Comparison of ENCODE assay signal across 30 cellular contexts in the genomic region with DNA sequence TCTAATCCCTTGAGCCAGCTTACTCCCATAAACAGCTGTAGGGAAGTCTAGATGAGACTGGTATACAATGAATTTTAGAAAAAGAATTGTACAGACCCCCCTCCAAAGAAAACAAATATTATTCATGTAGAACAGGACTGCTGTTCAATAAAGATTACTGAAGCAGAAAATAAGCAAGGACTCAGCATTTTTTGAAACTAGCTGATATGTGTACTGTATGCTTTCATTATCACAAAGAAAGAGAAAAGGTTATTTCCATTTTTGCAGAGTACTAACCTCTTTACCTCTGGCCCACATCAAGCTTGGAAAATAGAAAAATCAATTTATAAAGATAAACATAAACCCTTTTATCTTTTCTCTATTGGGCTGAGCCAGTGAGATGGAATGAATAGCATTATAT.
"Had no signal": no experiment of that assay in that cellular context is flagged by ENCODE, and none has a peak within 500 bp of the region (broad histone marks: within the 10 kb centered on the region; RNA-seq: fewer than 3 reads in every experiment).

No MANE protein-coding gene starts in this region.

- ATAC-seq: activated naive CD4-positive, alpha-beta T cell treated with anti-CD3 and anti-CD28 coated beads, Interleukin-2, amount 50 U/mL, for 72 hours; activated T-cell treated with anti-CD3 and anti-CD28 coated beads, Interleukin-2, amount 50 U/mL, for 4 hours had no signal

- H3K27ac ChIP-seq: adrenal gland, SJCRH30, SK-N-MC had no signal

- H3K36me3 ChIP-seq: adrenal gland, MG63, SJCRH30 had no signal

- H3K27me3 ChIP-seq: adrenal gland, MG63, SJCRH30 had no signal

- H3K4me3 ChIP-seq: adrenal gland, MG63, SJCRH30, SK-N-MC had no signal

- H3K4me1 ChIP-seq: adrenal gland, SJCRH30 had no signal

- H3K9me3 ChIP-seq: adrenal gland, MG63, SJCRH30 had no signal

- DNase-seq: activated B cell treated with CpG ODN at 0.5 μM for 24 hours; activated CD4-positive, alpha-beta memory T cell treated with anti-CD3 and anti-CD28 coated beads for 36 hours; activated CD4-positive, alpha-beta T cell treated with anti-CD3 and anti-CD28 coated beads for 4 hours; activated CD4-positive, alpha-beta T cell treated with anti-CD3 and anti-CD28 coated beads, Interleukin-2, amount 50 U/mL, for 1 hour; activated CD4-positive, CD25-positive, alpha-beta regulatory T cell treated with anti-CD3 and anti-CD28 coated beads, Interleukin-2, amount 50 U/mL, for 72 hours; activated CD8-positive, alpha-beta memory T cell treated with anti-CD3 and anti-CD28 coated beads, Interleukin-2, amount 50 U/mL, for 4 hours; activated gamma-delta T cell treated with Interleukin-2 at 50 U/mL for 16 hours; activated naive CD4-positive, alpha-beta T cell treated with anti-CD3 and anti-CD28 coated beads for 36 hours; activated T-cell treated with anti-CD3 and anti-CD28 coated beads for 4 hours; activated T-cell treated with anti-CD3 and anti-CD28 coated beads, Interleukin-2, amount 50 U/mL, for 4 hours; adrenal gland; caudate nucleus; cerebellar nuclear complex; Kasumi-1; KG1; MG63; NCI-H1048; NCI-H1436; NCI-H1694; NCI-H1930; NCI-H2081 treated with DMSO at 0.1 percent for 48 hours; NCI-H345; NCI-H524 treated with DMSO at 0.1 percent for 48 hours; NCI-H748 treated with DMSO at 0.1 percent for 48 hours; NK-92 treated with Interleukin-12 subunit alpha and Interleukin-12 subunit beta, amount 100 ng/mL, for 24 hours; SHP77; SJCRH30; T1000 had no signal
